ENCODE assay signal across 15 cellular contexts in the genomic region with DNA sequence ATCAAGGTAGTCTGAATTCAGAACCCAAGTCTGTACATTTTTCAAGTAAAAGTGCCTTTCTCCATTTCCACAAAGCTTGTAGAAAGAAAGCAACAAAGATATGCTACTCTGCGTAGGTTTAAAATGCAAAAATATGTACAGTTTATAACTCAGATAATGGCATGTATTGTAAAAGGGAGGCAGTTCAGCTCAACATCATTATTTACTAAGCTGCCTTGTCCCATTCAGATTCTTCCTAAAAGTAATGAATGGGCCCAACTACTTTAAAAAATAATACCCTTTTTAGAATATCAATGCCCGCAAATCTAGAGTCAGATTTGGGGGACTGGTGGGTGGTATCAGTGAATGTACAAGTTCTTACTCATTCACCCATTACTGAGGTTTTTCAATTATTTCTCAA.
"Had no signal": no experiment of that assay in that cellular context is flagged by ENCODE, and none has a peak within 500 bp of the region (broad histone marks: within the 10 kb centered on the region; RNA-seq: fewer than 3 reads in every experiment).

No MANE protein-coding gene starts in this region.

- H3K27me3 Mint-ChIP-seq: activated CD8-positive, alpha-beta T cell treated with anti-CD3 and anti-CD28 coated beads for 36 hours; effector memory CD8-positive, alpha-beta T cell had no signal

- DNase-seq: activated CD8-positive, alpha-beta memory T cell treated with anti-CD3 and anti-CD28 coated beads, Interleukin-2, amount 50 U/mL, for 4 hours; activated CD8-positive, alpha-beta T cell treated with anti-CD3 and anti-CD28 coated beads for 36 hours; activated T-cell treated with anti-CD3 and anti-CD28 coated beads, Interleukin-2, amount 50 U/mL, for 72 hours; aorta; colonic mucosa; effector memory CD8-positive, alpha-beta T cell; mammary epithelial cell; psoas muscle; stimulated activated CD4-positive, alpha-beta T cell treated with anti-CD3 and anti-CD28 coated beads, Interleukin-15, amount 100 ng/mL, for 24 hours; stimulated activated CD4-positive, alpha-beta T cell treated with anti-CD3 and anti-CD28 coated beads, Interleukin-4, amount 100 ng/mL, for 24 hours; stimulated activated naive CD8-positive, alpha-beta T cell treated with anti-CD3 and anti-CD28 coated beads, Interleukin-15, amount 100 ng/mL, for 72 hours; testis had no signal

- H3K27ac ChIP-seq: colonic mucosa, epithelial cell of prostate, psoas muscle, testis had no signal

- H3K4me3 ChIP-seq: colonic mucosa, psoas muscle, testis had no signal

- H3K27ac Mint-ChIP-seq: activated CD8-positive, alpha-beta T cell treated with anti-CD3 and anti-CD28 coated beads for 36 hours; activated T-cell treated with anti-CD3 and anti-CD28 coated beads, Interleukin-2, amount 50 U/mL, for 72 hours; effector memory CD8-positive, alpha-beta T cell; stimulated activated naive CD8-positive, alpha-beta T cell treated with anti-CD3 and anti-CD28 coated beads, Interleukin-15, amount 100 ng/mL, for 72 hours; T-helper 2 cell treated with Interferon-gamma antibody and Interleukin-4, amounts not matched to agents 5 μg/mL and 100 μg/mL, for 36 hours had no signal

- H3K27me3 ChIP-seq: colonic mucosa, testis had no signal

- H3K9me3 Mint-ChIP-seq: activated T-cell treated with anti-CD3 and anti-CD28 coated beads, Interleukin-2, amount 50 U/mL, for 72 hours; nephron; T-helper 2 cell treated with Interferon-gamma antibody and Interleukin-4, amounts not matched to agents 5 μg/mL and 100 μg/mL, for 36 hours had no signal

- H3K36me3 ChIP-seq: colonic mucosa had no signal

- H3K4me3 Mint-ChIP-seq: activated CD8-positive, alpha-beta T cell treated with anti-CD3 and anti-CD28 coated beads for 36 hours; activated T-cell treated with anti-CD3 and anti-CD28 coated beads, Interleukin-2, amount 50 U/mL, for 72 hours; effector memory CD8-positive, alpha-beta T cell; nephron; stimulated activated naive CD8-positive, alpha-beta T cell treated with anti-CD3 and anti-CD28 coated beads, Interleukin-15, amount 100 ng/mL, for 72 hours; T-helper 2 cell treated with Interferon-gamma antibody and Interleukin-4, amounts not matched to agents 5 μg/mL and 100 μg/mL, for 36 hours had no signal

- H3K4me1 Mint-ChIP-seq: stimulated activated naive CD8-positive, alpha-beta T cell treated with anti-CD3 and anti-CD28 coated beads, Interleukin-15, amount 100 ng/mL, for 72 hours had no signal

- H3K9me3 ChIP-seq: colonic mucosa, psoas muscle, testis had no signal

- ATAC-seq: activated CD8-positive, alpha-beta T cell treated with anti-CD3 and anti-CD28 coated beads for 36 hours; activated T-cell treated with anti-CD3 and anti-CD28 coated beads, Interleukin-2, amount 50 U/mL, for 72 hours; effector memory CD8-positive, alpha-beta T cell; psoas muscle; stimulated activated naive CD8-positive, alpha-beta T cell treated with anti-CD3 and anti-CD28 coated beads, Interleukin-15, amount 100 ng/mL, for 72 hours had no signal

- H3K4me1 ChIP-seq: colonic mucosa had no signal
